In the genomic region with DNA sequence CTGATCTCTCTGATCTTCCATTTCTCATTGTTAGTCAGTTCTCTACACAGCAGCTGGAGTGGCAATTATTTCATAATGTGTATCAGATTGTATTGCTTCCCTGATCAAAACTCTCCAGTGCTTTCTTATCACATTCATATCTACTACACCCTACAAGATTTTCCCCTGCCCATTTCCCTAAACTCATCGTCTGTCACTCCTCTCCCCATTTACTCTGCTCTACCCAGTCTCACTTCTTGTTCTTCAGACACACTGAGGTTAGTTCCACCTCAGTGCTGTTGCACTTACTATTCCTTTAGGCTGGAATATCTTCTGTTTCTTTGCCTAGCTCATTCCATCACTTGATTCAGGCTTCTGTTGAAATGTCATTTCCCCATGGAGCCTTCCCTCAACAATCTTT, we compare ENCODE assay signal across 27 cellular contexts.
"Had no signal": no experiment of that assay in that cellular context is flagged by ENCODE, and none has a peak within 500 bp of the region (broad histone marks: within the 10 kb centered on the region; RNA-seq: fewer than 3 reads in every experiment).

No MANE protein-coding gene starts in this region.

- H3K4me3 ChIP-seq: SK-N-MC had no signal

- DNase-seq: activated CD4-positive, alpha-beta T cell treated with anti-CD3 and anti-CD28 coated beads for 36 hours; activated CD4-positive, alpha-beta T cell treated with anti-CD3 and anti-CD28 coated beads, Interleukin-2, amount 10 ng/mL, durations not matched to agents 7 days and 5 days; activated CD4-positive, alpha-beta T cell treated with anti-CD3 and anti-CD28 coated beads, Interleukin-2, amount 50 U/mL, for 48 hours; activated CD8-positive, alpha-beta memory T cell treated with anti-CD3 and anti-CD28 coated beads, Interleukin-2, amount 50 U/mL, for 4 hours; activated effector memory CD4-positive, alpha-beta T cell treated with Interleukin-2 at 50 U/mL for 16 hours; activated naive CD4-positive, alpha-beta T cell treated with anti-CD3 and anti-CD28 coated beads, Interleukin-2, amount 10 ng/mL, durations not matched to agents 7 days and 5 days; activated naive CD8-positive, alpha-beta T cell treated with anti-CD3 and anti-CD28 coated beads, Interleukin-2, amount 50 U/mL, for 24 hours; activated T-cell treated with anti-CD3 and anti-CD28 coated beads for 4 hours; activated T-cell treated with anti-CD3 and anti-CD28 coated beads, Interleukin-2, amount 50 U/mL, for 4 hours; anterior cingulate cortex; central memory CD4-positive, alpha-beta T cell; Karpas-422; KBM-7; NCI-H1048; NCI-H1105 treated with DMSO at 0.1 percent for 48 hours; NCI-H1436; NCI-H1694 treated with DMSO at 0.1 percent for 48 hours; NCI-H2029; NCI-H345; NCI-H524 treated with DMSO at 0.1 percent for 48 hours; OCI-M1; Right ventricle myocardium superior; T1000 had no signal

- H3K27ac Mint-ChIP-seq: activated CD4-positive, alpha-beta T cell treated with anti-CD3 and anti-CD28 coated beads for 36 hours; activated CD4-positive, alpha-beta T cell treated with anti-CD3 and anti-CD28 coated beads, Interleukin-2, amount 10 ng/mL, durations not matched to agents 7 days and 5 days; activated naive CD4-positive, alpha-beta T cell treated with anti-CD3 and anti-CD28 coated beads, Interleukin-2, amount 10 ng/mL, durations not matched to agents 7 days and 5 days; activated naive CD8-positive, alpha-beta T cell; activated naive CD8-positive, alpha-beta T cell treated with anti-CD3 and anti-CD28 coated beads, Interleukin-2, amount 50 U/mL, for 24 hours; brain had no signal

- H3K27me3 Mint-ChIP-seq: activated naive CD4-positive, alpha-beta T cell treated with anti-CD3 and anti-CD28 coated beads, Interleukin-2, amount 10 ng/mL, durations not matched to agents 7 days and 5 days; activated naive CD8-positive, alpha-beta T cell; activated naive CD8-positive, alpha-beta T cell treated with anti-CD3 and anti-CD28 coated beads, Interleukin-2, amount 50 U/mL, for 24 hours had no signal

- H3K9me3 Mint-ChIP-seq: activated naive CD4-positive, alpha-beta T cell treated with anti-CD3 and anti-CD28 coated beads, Interleukin-2, amount 10 ng/mL, durations not matched to agents 7 days and 5 days; activated T-cell treated with anti-CD3 and anti-CD28 coated beads, Interleukin-2, amount 50 U/mL, for 4 hours; brain had no signal

- H3K4me3 Mint-ChIP-seq: activated CD4-positive, alpha-beta T cell treated with anti-CD3 and anti-CD28 coated beads for 36 hours; activated CD4-positive, alpha-beta T cell treated with anti-CD3 and anti-CD28 coated beads, Interleukin-2, amount 10 ng/mL, durations not matched to agents 7 days and 5 days; activated naive CD4-positive, alpha-beta T cell treated with anti-CD3 and anti-CD28 coated beads, Interleukin-2, amount 10 ng/mL, durations not matched to agents 7 days and 5 days; activated naive CD8-positive, alpha-beta T cell; activated naive CD8-positive, alpha-beta T cell treated with anti-CD3 and anti-CD28 coated beads, Interleukin-2, amount 50 U/mL, for 24 hours; activated T-cell treated with anti-CD3 and anti-CD28 coated beads, Interleukin-2, amount 50 U/mL, for 4 hours; brain had no signal

- ATAC-seq: activated CD4-positive, alpha-beta T cell treated with anti-CD3 and anti-CD28 coated beads for 36 hours; activated CD4-positive, CD25-positive, alpha-beta regulatory T cell treated with anti-CD3 and anti-CD28 coated beads, Interleukin-2, amount 50 U/mL, for 24 hours; activated naive CD8-positive, alpha-beta T cell treated with anti-CD3 and anti-CD28 coated beads, Interleukin-2, amount 50 U/mL, for 24 hours; activated T-cell treated with anti-CD3 and anti-CD28 coated beads, Interleukin-2, amount 50 U/mL, for 4 hours had no signal

- H3K27ac ChIP-seq: SK-N-MC had no signal

- H3K36me3 Mint-ChIP-seq: activated naive CD4-positive, alpha-beta T cell treated with anti-CD3 and anti-CD28 coated beads, Interleukin-2, amount 10 ng/mL, durations not matched to agents 7 days and 5 days; brain had no signal
